ENCODE assay signal across 8 cellular contexts in genomic region chr2:105235388-105236059, GRCh38. TPM values are rescaled to one million over a fixed set of nuclear protein-coding genes. Genes with fewer than 3 reads are reported as not detected.
DNase-seq lines count a peak whose midpoint lies in the region; ATAC-seq and TF ChIP-seq lines count a peak whose summit lies in the region.

No MANE protein-coding gene starts in this region.

- H3K9me3 ChIP-seq in liver (ENCODE audit: control insufficient read depth in 4 of 4, low read length in 3 of 4), result no peaks in the 10 kb centered on the region

- TF ChIP-seq RAD21 in liver (IDR thresholded peaks at IDR 0.05), result peak; percentile 72 to 76

- no peak overlapping the region for H3K4me3 ChIP-seq in liver (ENCODE audit: low read depth in 1 of 3, low read length in 3 of 3)

- peak; percentile 61 for ATAC-seq in HG03108 (IDR thresholded peaks at IDR 0.05; ENCODE audit: unreplicated experiment)

- no peaks in the 10 kb centered on the region for H3K4me1 ChIP-seq in liver (ENCODE audit: control insufficient read depth in 4 of 4, insufficient read depth in 4 of 4, low read length in 3 of 4)

- H3K27ac ChIP-seq in liver (ENCODE audit: low read depth in 1 of 2, low read length in 2 of 2), result no peak overlapping the region

- H3K36me3 ChIP-seq in liver (ENCODE audit: control insufficient read depth in 4 of 4, insufficient read depth in 3 of 4, low read depth in 1 of 4, low read length in 3 of 4), result no peaks in the 10 kb centered on the region

- H3K9ac ChIP-seq in liver (ENCODE audit: low read depth in 1 of 2, low read length in 2 of 2), result no peak overlapping the region

- TF ChIP-seq CTCF in liver (IDR thresholded peaks at IDR 0.05; ENCODE audit: low read depth, low read length, missing input control), result peak; percentile 66

- DNase-seq in activated gamma-delta T cell treated with Interleukin-2 at 50 U/mL for 16 hours, result peak; percentile 48
- DNase-seq in activated gamma-delta T cell (lab: John Stamatoyannopoulos, UW), result no peak
- peak; percentile 37 to 85 for DNase-seq in NCI-H446 (lab: John Stamatoyannopoulos, UW)
- peak; percentile 32 for DNase-seq in activated CD4-positive, alpha-beta T cell treated with anti-CD3 and anti-CD28 coated beads for 1 hour
- DNase-seq in cerebellum (ENCODE audit: low spot score), result peak; percentile 10
- peak; percentile 49 to 66 for DNase-seq in stimulated activated CD4-positive, alpha-beta T cell treated with anti-CD3 and anti-CD28 coated beads, Interleukin-4, amount 100 ng/mL, for 4 hours

- 19% methylated on average over 12 of the region's 12 CpGs for WGBS in liver

- no peaks in the 10 kb centered on the region for H3K27me3 ChIP-seq in liver (ENCODE audit: control insufficient read depth in 4 of 4, insufficient read depth in 4 of 4, low read length in 3 of 4)

TF ChIP-seq in liver, 16 proteins besides CTCF, POLR2A, EP300 and RAD21:
- TF ChIP-seq REST (IDR thresholded peaks at IDR 0.05) (no peak), YY1 (IDR thresholded peaks at IDR 0.05) (no peak), ZBTB33 (IDR thresholded peaks at IDR 0.05) (no peak), EGR1 (IDR thresholded peaks at IDR 0.05; ENCODE audit: low read depth in 2 of 2) (no peak), NR2F2 (IDR thresholded peaks at IDR 0.05) (no peak), MAX (IDR thresholded peaks at IDR 0.05) (no peak), RXRA (IDR thresholded peaks at IDR 0.05) (no peak), HNF4A (conservative IDR thresholded peaks at IDR 0.05) (no peak), TAF1 (conservative IDR thresholded peaks at IDR 0.05) (no peak), HNF4G (IDR thresholded peaks at IDR 0.05) (no peak), FOXA1 (IDR thresholded peaks at IDR 0.05) (no peak), GABPA (IDR thresholded peaks at IDR 0.05 in 1 of 2, conservative IDR thresholded peaks at IDR 0.05 in 1 of 2) (no peak), JUND (IDR thresholded peaks at IDR 0.05) (no peak), FOXA2 (IDR thresholded peaks at IDR 0.05) (no peak), SP1 (IDR thresholded peaks at IDR 0.05) (no peak), ATF3 (IDR thresholded peaks at IDR 0.05) (no peak)

RNA-seq across cellular contexts. Expression of gene GPR45, which starts 6.0 kb away (rescaled TPM):
- total RNA-seq in cerebellum (1.5 TPM), liver (not detected)
- polyA plus RNA-seq in liver, result not detected
